Comparison of ENCODE assay signal across 8 cellular contexts in genomic region chr5:142713151-142713706, GRCh38. TPM values are rescaled to one million over a fixed set of nuclear protein-coding genes. Genes with fewer than 3 reads are reported as not detected.
DNase-seq lines count a peak whose midpoint lies in the region; TF ChIP-seq lines count a peak whose summit lies in the region.

No MANE protein-coding gene starts in this region.

- peak overlapping the region; percentile 59 for H3K27ac ChIP-seq in SJSA1
- peak overlapping the region; percentile 26 for H3K27ac ChIP-seq in suprapubic skin

- H3K27me3 Mint-ChIP-seq in activated naive CD4-positive, alpha-beta T cell treated with anti-CD3 and anti-CD28 coated beads for 36 hours (ENCODE audit: low read depth), result peaks cover 3% of the 10 kb centered on the region

- DNase-seq in G401 (ENCODE audit: low spot score) (peak; percentile 87), H7 (peak; percentile 82), LoVo (ENCODE audit: low spot score) (peak; percentile 96), SJSA1 (ENCODE audit: low read depth in 1 of 2, low spot score in 2 of 2) (peak; percentile 94 to 99), glomerular endothelial cell (ENCODE audit: extremely low read depth, low read depth, low spot score) (peak; percentile 64), nucleus accumbens (lab: John Stamatoyannopoulos, UW) (peak; percentile 19 to 98 (median 87)), suprapubic skin (ENCODE audit: low spot score in 2 of 2) (peak; percentile 90)
- peak; percentile 87 for DNase-seq in activated naive CD4-positive, alpha-beta T cell treated with anti-CD3 and anti-CD28 coated beads for 36 hours

- no peak for TF ChIP-seq POLR2A in suprapubic skin (IDR thresholded peaks at IDR 0.05)

- CTCF ChIA-PET in activated naive CD4-positive, alpha-beta T cell treated with anti-CD3 and anti-CD28 coated beads for 36 hours (lab: Charles Lee), result interaction anchor here (0.6 to 12.2 kb wide), 73 partner anchors 9 to 471 kb away, joined by 3 to 184 read pairs (median 5); partner anchors contain the start of gene ARHGAP26

- H3K4me3 ChIP-seq in H7 (ENCODE audit: insufficient read depth, low read depth, low read length) (peak overlapping the region; percentile 53), SJSA1 (peak overlapping the region; percentile 50), suprapubic skin (peak overlapping the region; percentile 43)

- H3K36me3 Mint-ChIP-seq in activated naive CD4-positive, alpha-beta T cell treated with anti-CD3 and anti-CD28 coated beads for 36 hours (ENCODE audit: low read depth), result peaks cover 1% of the 10 kb centered on the region

- H3K27me3 ChIP-seq in H7 (ENCODE audit: control insufficient read depth, insufficient read depth, low read length) (no peaks in the 10 kb centered on the region), SJSA1 (replicated peaks) (no peaks in the 10 kb centered on the region), suprapubic skin (no peaks in the 10 kb centered on the region)

- in situ Hi-C loops in G401 (cut with HindIII; ENCODE audit: low sequenced_read_pairs), result no loop called here

- peak; percentile 73 to 93 for TF ChIP-seq CTCF in suprapubic skin (IDR thresholded peaks at IDR 0.05)

- H3K4me1 ChIP-seq in SJSA1 (replicated peaks) (peaks cover 9% of the 10 kb centered on the region), suprapubic skin (peaks cover 9% of the 10 kb centered on the region)

- intact Hi-C loops in activated naive CD4-positive, alpha-beta T cell treated with anti-CD3 and anti-CD28 coated beads for 36 hours (cut with micrococcal nuclease), result loop anchor here (1.0 to 10.0 kb wide), 9 partner anchors 36 to 1472 kb away; no protein-coding TSS in a partner anchor

- H3K4me1 Mint-ChIP-seq in activated naive CD4-positive, alpha-beta T cell treated with anti-CD3 and anti-CD28 coated beads for 36 hours (ENCODE audit: low read depth), result peaks cover 3% of the 10 kb centered on the region

- peak overlapping the region; percentile 3 for H3K27ac Mint-ChIP-seq in activated naive CD4-positive, alpha-beta T cell treated with anti-CD3 and anti-CD28 coated beads for 36 hours

- TF ChIP-seq EP300 in suprapubic skin (IDR thresholded peaks at IDR 0.05), result no peak

- under 1% methylated on average over 27 of the region's 28 CpGs for WGBS in suprapubic skin

- peaks cover 4% of the 10 kb centered on the region for H3K9me3 Mint-ChIP-seq in activated naive CD4-positive, alpha-beta T cell treated with anti-CD3 and anti-CD28 coated beads for 36 hours

- H3K9me3 ChIP-seq in SJSA1 (replicated peaks) (no peaks in the 10 kb centered on the region), suprapubic skin (no peaks in the 10 kb centered on the region)

- H3K36me3 ChIP-seq in H7 (replicated peaks; ENCODE audit: control insufficient read depth, insufficient read depth, low read length), result peaks cover 1% of the 10 kb centered on the region; the same call in 1 of the 2 replicates
- H3K36me3 ChIP-seq in SJSA1, result no peaks in the 10 kb centered on the region
- H3K36me3 ChIP-seq in suprapubic skin, result no peaks in the 10 kb centered on the region

- H3K4me3 Mint-ChIP-seq in activated naive CD4-positive, alpha-beta T cell treated with anti-CD3 and anti-CD28 coated beads for 36 hours, result peak overlapping the region; percentile 71

RNA-seq across cellular contexts. Expression of gene FGF1, which starts 27.3 kb away (rescaled TPM):
- 0.03 TPM in 1 of 2 replicates, not detected in the other for total RNA-seq in G401 (2014; rRNA removed; shearing (Covaris generic))
- total RNA-seq in H7 (2014; rRNA removed; shearing (Covaris generic)), result 0.24 and 2.9 TPM in 2 replicates
- total RNA-seq in SJSA1 (2014; rRNA removed; shearing (Covaris generic)), result 15.5 and 36.7 TPM in 2 replicates
- not detected for total RNA-seq in activated naive CD4-positive, alpha-beta T cell treated with anti-CD3 and anti-CD28 coated beads for 36 hours
- total RNA-seq in glomerular endothelial cell (0.82 and 1.5 TPM in 2 replicates), suprapubic skin (1 to 10 TPM in 3 of 4 donors, under 1 TPM in 1; 0.48 to 2.5 (median 1.9) TPM)

RNA-seq across cellular contexts. Expression of gene ARHGAP26, which starts 56.9 kb away (rescaled TPM):
- total RNA-seq in G401 (2014; rRNA removed; shearing (Covaris generic)), result not detected in 2 replicates
- total RNA-seq in H7 (2014; rRNA removed; shearing (Covaris generic)), result 5.9 and 10.6 TPM in 2 replicates
- 7.6 and 10.2 TPM in 2 replicates for total RNA-seq in SJSA1 (2014; rRNA removed; shearing (Covaris generic))
- total RNA-seq in activated naive CD4-positive, alpha-beta T cell treated with anti-CD3 and anti-CD28 coated beads for 36 hours, result 10 to 100 TPM; 17.0 to 19.5 TPM
- total RNA-seq in glomerular endothelial cell, result 14.0 and 33.1 TPM in 2 replicates
- 10 to 100 TPM; 11.1 to 36.1 (median 21.8) TPM for total RNA-seq in suprapubic skin

Comparison
In these comparisons a context has a peak if more than half of its experiments do, and no peak if none do; other contexts are left out.
1. Peak in every context shown above with its lines: DNase-seq, H3K4me3 ChIP-seq and H3K27ac ChIP-seq.